ENCODE assay signal across 9 cellular contexts in the genomic region with DNA sequence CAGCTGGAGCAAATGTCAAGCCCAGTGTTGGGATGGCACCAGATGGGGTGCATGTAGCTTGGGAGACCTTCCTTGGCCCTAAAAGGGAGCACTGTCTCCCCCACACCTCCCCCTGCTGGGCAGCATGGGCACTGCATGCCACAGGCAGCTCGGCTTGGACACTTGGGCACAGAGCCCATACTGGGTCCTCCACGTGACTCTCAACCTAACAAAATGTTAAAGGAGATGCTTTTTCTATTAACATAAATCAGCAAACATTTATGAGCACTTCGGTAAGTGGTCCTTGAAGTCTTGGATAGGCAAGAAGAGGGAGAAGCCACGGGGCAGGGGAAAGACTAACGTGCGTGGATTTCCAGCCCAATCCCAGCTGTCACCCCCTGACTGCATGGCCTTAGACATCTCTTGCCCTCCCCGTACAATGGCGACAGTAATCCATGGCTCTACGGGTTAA. TPM values are rescaled to one million over a fixed set of nuclear protein-coding genes. Genes with fewer than 3 reads are reported as not detected.
A peak's percentile ranks its signal among the peaks of the same experiment; 100 is the strongest.
DNase-seq lines count a peak whose midpoint lies in the region; ATAC-seq and TF ChIP-seq lines count a peak whose summit lies in the region.
"Had no signal": no experiment of that assay in that cellular context is flagged by ENCODE, and none has a peak within 500 bp of the region (broad histone marks: within the 10 kb centered on the region; RNA-seq: fewer than 3 reads in every experiment).

No MANE protein-coding gene starts in this region.

- H3K4me1 ChIP-seq in DND-41 (ENCODE audit: insufficient read depth, low read length) (no peaks in the 10 kb centered on the region), H9 (ENCODE audit: insufficient read depth, low read length) (no peaks in the 10 kb centered on the region), stomach (no peaks in the 10 kb centered on the region)

- H3K4me2 ChIP-seq in DND-41 (ENCODE audit: insufficient read depth, low read length) (no peak overlapping the region), H9 (ENCODE audit: insufficient read depth, insufficient read length, low read length) (no peak overlapping the region), neural cell (ENCODE audit: low read length) (no peak overlapping the region)

- H3K4me3 Mint-ChIP-seq in H9 = no peak overlapping the region

- H3K23ac ChIP-seq in H9 (ENCODE audit: insufficient read length, low read depth, low read length) = no peak overlapping the region

- no peak overlapping the region for H3K4me3 ChIP-seq in DND-41 (ENCODE audit: low read depth in 1 of 2, low read length in 2 of 2)
- no peak overlapping the region for H3K4me3 ChIP-seq in neural cell (ENCODE audit: low read length)
- H3K4me3 ChIP-seq in stomach = no peak overlapping the region

- H3K27ac Mint-ChIP-seq in H9 = peak overlapping the region in 1 of 3 experiments; percentile 75; a peak in 3 of 7 replicates

- H4K8ac ChIP-seq in H9 (replicated peaks; ENCODE audit: insufficient read length, low read depth, low read length) = no peak overlapping the region

- no peaks in the 10 kb centered on the region for H3K9me3 Mint-ChIP-seq in H9

- H3K4ac ChIP-seq in H9 (ENCODE audit: low read depth, low read length) = no peak overlapping the region

- WGBS in H9 (ENCODE audit: extremely low coverage, insufficient read length, low lambda C conversion rate) = no CpG with 5 or more reads among the region's 9 CpGs
- 57 to 70% (median 67%) methylated on average over 9 of the region's 9 CpGs for WGBS in stomach, 5 donors

- no peak overlapping the region for H2BK120ac ChIP-seq in H9 (ENCODE audit: low read depth, low read length, poor library complexity, severe bottlenecking)

- TF ChIP-seq RAD21 in neural cell (conservative IDR thresholded peaks at IDR 0.05) = no peak

- H3K79me2 ChIP-seq in DND-41 (ENCODE audit: insufficient read depth, low read length) (no peaks in the 10 kb centered on the region), H9 (ENCODE audit: insufficient read depth, low read length) (no peaks in the 10 kb centered on the region), neural cell (replicated peaks; ENCODE audit: insufficient read depth, low read length) (no peaks in the 10 kb centered on the region)

- no peak for TF ChIP-seq EP300 in neural cell (conservative IDR thresholded peaks at IDR 0.05; ENCODE audit: poor library complexity, severe bottlenecking)
- no peak for TF ChIP-seq EP300 in stomach (IDR thresholded peaks at IDR 0.05)

- no peak overlapping the region for H4K5ac ChIP-seq in H9 (ENCODE audit: insufficient read length, low read depth, low read length)

- no peaks in the 10 kb centered on the region for H3K36me3 ChIP-seq in DND-41 (ENCODE audit: insufficient read depth, low read length)
- no peaks in the 10 kb centered on the region for H3K36me3 ChIP-seq in neural cell (ENCODE audit: insufficient read depth, low read length)
- H3K36me3 ChIP-seq in stomach = peaks cover 0 to 28% (median 9%) of the 10 kb centered on the region in 4 donors

- H3K56ac ChIP-seq in H9 (ENCODE audit: insufficient read length, low read depth, low read length) = no peak overlapping the region

- H3F3A ChIP-seq in neural cell (ENCODE audit: insufficient read depth, low read length, poor library complexity, severe bottlenecking) = no peaks in the 10 kb centered on the region

- H2AFZ ChIP-seq in DND-41 (ENCODE audit: low read depth, low read length) (no peak overlapping the region), H9 (ENCODE audit: low read length) (no peak overlapping the region), neural cell (ENCODE audit: low read depth, low read length) (no peak overlapping the region)

- H3K36me3 Mint-ChIP-seq in H9 (ENCODE audit: insufficient read depth in 1 of 3, low read depth in 3 of 3) = peaks cover 63 to 81% (median 76%) of the 10 kb centered on the region in 3 experiments

- no peaks in the 10 kb centered on the region for H3K4me1 Mint-ChIP-seq in H9

- no peak overlapping the region for H3K14ac ChIP-seq in H9 (ENCODE audit: insufficient read depth, low read length)

- no peaks in the 10 kb centered on the region for H3K27me3 Mint-ChIP-seq in H9 (ENCODE audit: low read depth)

- H3K27me3 ChIP-seq in DND-41 (ENCODE audit: insufficient read depth, low read length, poor library complexity) = no peaks in the 10 kb centered on the region
- no peaks in the 10 kb centered on the region for H3K27me3 ChIP-seq in H9 (ENCODE audit: insufficient read depth, low read length)
- H3K27me3 ChIP-seq in neural cell (ENCODE audit: insufficient read depth, low read depth, low read length) = no peaks in the 10 kb centered on the region
- peaks cover 0 to 4% (median 0%) of the 10 kb centered on the region in 3 donors for H3K27me3 ChIP-seq in stomach

- TF ChIP-seq CTCF in DND-41 (IDR thresholded peaks at IDR 0.05; ENCODE audit: borderline replicate concordance, extremely low read depth, low read length, poor library complexity, severe bottlenecking) (peak; percentile 99), H9 (conservative IDR thresholded peaks at IDR 0.05) (peak; percentile 96), neural cell (IDR thresholded peaks at IDR 0.05; ENCODE audit: poor library complexity, severe bottlenecking) (no peak), stomach (IDR thresholded peaks at IDR 0.05) (peak in 5 of 7 experiments; percentile 52 to 95 (median 83))

- H3T11ph ChIP-seq in H9 (ENCODE audit: low read length) = no peak overlapping the region

- H3K23me2 ChIP-seq in H9 (ENCODE audit: insufficient read length, low read depth, low read length, poor library complexity, severe bottlenecking) = no peaks in the 10 kb centered on the region

- H2BK5ac ChIP-seq in H9 (ENCODE audit: insufficient read length, low read length) = no peak overlapping the region

- no peaks in the 10 kb centered on the region for H3K79me1 ChIP-seq in H9 (ENCODE audit: insufficient read depth, low read depth, low read length, poor library complexity, severe bottlenecking)

- no peaks in the 10 kb centered on the region for H3K9me2 ChIP-seq in neural cell (ENCODE audit: insufficient read depth, low read length)

- H3K27ac ChIP-seq in DND-41 (ENCODE audit: low read length) = no peak overlapping the region
- H3K27ac ChIP-seq in H9 (ENCODE audit: insufficient read length, low read depth, low read length) = no peak overlapping the region
- no peak overlapping the region for H3K27ac ChIP-seq in neural cell (ENCODE audit: low read length)
- no peak overlapping the region for H3K27ac ChIP-seq in stomach

- ATAC-seq in DND-41 (ENCODE audit: insufficient read depth, low read depth) = peak; percentile 87
- ATAC-seq in esophagus mucosa = peak; percentile 83

- H2AK5ac ChIP-seq in H9 (ENCODE audit: insufficient read length, low read length) = no peak overlapping the region

- DNase-seq in DND-41 = peak; percentile 63
- peak; percentile 74 for DNase-seq in H9
- DNase-seq in NCI-H460 (ENCODE audit: extremely low read depth, low read depth) = peak; percentile 48
- peak; percentile 72 for DNase-seq in activated T-cell treated with anti-CD3 and anti-CD28 coated beads for 1 hour (ENCODE audit: low read depth)
- DNase-seq in stomach = peak; percentile 74
- DNase-seq in NCI-H2107 (lab: John Stamatoyannopoulos, UW) = no peak

- no peak overlapping the region for H4K91ac ChIP-seq in H9 (ENCODE audit: insufficient read length, low read depth, low read length)

- H3K9me3 ChIP-seq in DND-41 (ENCODE audit: insufficient read depth, low read length, severe bottlenecking) (no peaks in the 10 kb centered on the region), H9 (ENCODE audit: control insufficient read depth, low read depth, low read length) (no peaks in the 10 kb centered on the region), neural cell (ENCODE audit: low read length) (no peaks in the 10 kb centered on the region), stomach (no peaks in the 10 kb centered on the region)

- no peak overlapping the region for H3K18ac ChIP-seq in H9 (ENCODE audit: insufficient read length, low read depth, low read length)

- H2BK20ac ChIP-seq in H9 (ENCODE audit: low read depth, low read length, poor library complexity, severe bottlenecking) = no peak overlapping the region

- H2BK15ac ChIP-seq in H9 (ENCODE audit: low read depth, low read length) = no peak overlapping the region

- TF ChIP-seq POLR2A in stomach (IDR thresholded peaks at IDR 0.05) = no peak

- H2BK12ac ChIP-seq in H9 (ENCODE audit: insufficient read length, low read depth, low read length) = no peak overlapping the region

- intact Hi-C loops in stomach (cut with DNase I; ENCODE audit: low total_unique reads) = no loop called here

- H4K20me1 ChIP-seq in DND-41 (ENCODE audit: insufficient read depth, low read length) (no peaks in the 10 kb centered on the region), H9 (ENCODE audit: control insufficient read depth, insufficient read depth, insufficient read length) (no peaks in the 10 kb centered on the region), neural cell (ENCODE audit: insufficient read depth) (no peaks in the 10 kb centered on the region)

- H3K9ac ChIP-seq in DND-41 (ENCODE audit: low read depth, low read length) (no peak overlapping the region), H9 (ENCODE audit: extremely low read depth, insufficient read length, low read length) (no peak overlapping the region), neural cell (ENCODE audit: low read length) (no peak overlapping the region)

TF ChIP-seq in neural cell, 6 proteins besides CTCF, POLR2A, EP300 and RAD21:
- TF ChIP-seq EZH2 (IDR thresholded peaks at IDR 0.05; ENCODE audit: borderline replicate concordance, insufficient read depth, low read length, poor library complexity, severe bottlenecking) (no peak), SMC3 (conservative IDR thresholded peaks at IDR 0.05; ENCODE audit: poor library complexity) (peak; percentile 15)

RNA-seq across cellular contexts. Expression of a gene that starts 23.9 kb away (rescaled TPM):
- total RNA-seq in H9 (2021) (38.6 and 39.7 TPM in 2 replicates), esophagus mucosa (16.3 TPM), stomach (10 to 100 TPM; 18.2 to 43.5 (median 22.8) TPM)
- 33.2 and 39.2 TPM in 2 replicates for total RNA-seq in NCI-H460 (2014; rRNA removed; shearing (Covaris generic))
- polyA plus RNA-seq in NCI-H460 (2014; cell fraction: nucleus; rRNA removed) = 32.7 and 50.5 TPM in 2 replicates
- polyA plus RNA-seq in neural cell (64.9 and 73.9 TPM in 2 replicates), stomach (10 to 100 TPM in 2 of 3 donors, 1 to 10 TPM in 1; 9.2 to 25.7 (median 19.4) TPM)
- polyA minus RNA-seq in neural cell = 105 and 109 TPM in 2 replicates

RNA-seq across cellular contexts. Expression of a gene that starts 37.3 kb away (rescaled TPM):
- total RNA-seq in H9 (2021) (85.0 and 89.8 TPM in 2 replicates), esophagus mucosa (1.1 TPM), stomach (10 to 100 TPM in 4 of 5 donors, 1 to 10 TPM in 1; 3.5 to 54.5 (median 19.8) TPM)
- 10.6 and 12.5 TPM in 2 replicates for total RNA-seq in NCI-H460 (2014; rRNA removed; shearing (Covaris generic))
- 7.8 and 13.3 TPM in 2 replicates for polyA plus RNA-seq in NCI-H460 (2014; cell fraction: nucleus; rRNA removed)
- polyA plus RNA-seq in neural cell (7.4 and 9.2 TPM in 2 replicates), stomach (1 to 10 TPM; 3.5 to 4.7 (median 4.3) TPM)
- polyA minus RNA-seq in neural cell = 8.5 and 11.5 TPM in 2 replicates
- total RNA-seq: T-helper 1 cell treated with Interleukin-12 subunit alpha and Interleukin-12 subunit beta and Interleukin-4 antibody, amounts not matched to agents 30 ng/mL and 1 ng/mL, for 36 hours had no signal
